ENCODE assay signal across 13 cellular contexts in the genomic region with DNA sequence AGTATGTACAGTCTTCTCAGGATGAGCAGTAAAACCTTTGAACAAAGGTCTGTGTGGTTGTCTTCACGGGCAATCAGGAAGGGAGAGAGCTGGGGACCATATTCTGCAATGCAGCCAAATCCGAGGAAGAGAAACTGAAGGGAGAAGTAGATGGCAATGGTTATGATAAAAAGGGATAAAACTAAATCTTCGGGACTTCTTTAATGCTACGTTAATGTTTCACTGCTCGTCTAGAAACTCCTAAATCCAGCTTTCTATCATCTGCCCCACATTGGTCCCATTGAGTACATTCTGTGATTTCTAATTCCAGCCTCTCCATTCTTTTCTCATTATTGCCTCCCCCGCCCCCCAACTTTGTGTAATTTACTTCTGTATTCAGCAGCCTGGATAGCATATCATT. TPM values are rescaled to one million over a fixed set of nuclear protein-coding genes. Genes with fewer than 3 reads are reported as not detected.
DNase-seq lines count a peak whose midpoint lies in the region; ATAC-seq and TF ChIP-seq lines count a peak whose summit lies in the region.
"Had no signal": no experiment of that assay in that cellular context is flagged by ENCODE, and none has a peak within 500 bp of the region (broad histone marks: within the 10 kb centered on the region; RNA-seq: fewer than 3 reads in every experiment).

No MANE protein-coding gene starts in this region.

- intact Hi-C loops in PC-3 (cut with micrococcal nuclease) (loop anchor here (5.0 kb wide), 1 partner anchor 119 kb away; the partner anchor contains the start of genes ILK and RRP8), stomach (cut with DNase I; ENCODE audit: low total_unique reads) (no loop called here)

- peaks cover 21% of the 10 kb centered on the region for H3K4me1 ChIP-seq in DOHH2 (ENCODE audit: control insufficient read depth, low read length)
- H3K4me1 ChIP-seq in PC-3 (ENCODE audit: insufficient read depth, low read length), result peaks cover 12% of the 10 kb centered on the region
- peaks cover 21% of the 10 kb centered on the region for H3K4me1 ChIP-seq in effector memory CD4-positive, alpha-beta T cell (ENCODE audit: control insufficient read depth, insufficient read depth, low read length, poor library complexity, severe bottlenecking)
- peaks cover 21 to 68% (median 42%) of the 10 kb centered on the region in 4 donors for H3K4me1 ChIP-seq in stomach

- H3K9me2 ChIP-seq in DOHH2 (replicated peaks; ENCODE audit: control insufficient read depth, low read length) (no peaks in the 10 kb centered on the region), PC-3 (replicated peaks; ENCODE audit: low read length) (no peaks in the 10 kb centered on the region)

- H3K79me2 ChIP-seq in DOHH2 (ENCODE audit: control insufficient read depth, low read length) (peaks cover 59% of the 10 kb centered on the region), PC-3 (ENCODE audit: low read length) (peaks cover 57% of the 10 kb centered on the region)

- H3K27ac ChIP-seq in DOHH2 (ENCODE audit: low read depth, low read length) (no peak overlapping the region), PC-3 (ENCODE audit: low read length) (no peak overlapping the region), stomach (peak overlapping the region in 2 of 5 donors; percentile 94 to 96)
- H3K27ac ChIP-seq in effector memory CD4-positive, alpha-beta T cell (ENCODE audit: insufficient read depth, low read length, poor library complexity, severe bottlenecking), result peak overlapping the region; percentile 24
- H3K27ac ChIP-seq: left ventricle myocardium inferior had no signal

- DNase-seq in PC-3 (no peak), osteocyte (ENCODE audit: extremely low spot score, unreplicated experiment) (no peak), stomach (no peak)
- no peak for DNase-seq in effector memory CD4-positive, alpha-beta T cell
- no peak for DNase-seq in stimulated activated CD4-positive, alpha-beta T cell treated with anti-CD3 and anti-CD28 coated beads, Interleukin-12 subunit alpha, Interleukin-12 subunit beta, amount 100 ng/mL, for 4 hours
- no peak for DNase-seq in activated CD8-positive, alpha-beta memory T cell treated with anti-CD3 and anti-CD28 coated beads for 24 hours
- DNase-seq: DMS79 treated with DMSO at 0.1 percent for 48 hours, left ventricle myocardium inferior, NCI-H1105, NCI-H774, uterus had no signal

- H3K9me3 Mint-ChIP-seq in osteocyte (ENCODE audit: unreplicated experiment), result no peaks in the 10 kb centered on the region

- no peak overlapping the region for H3K9ac ChIP-seq in PC-3 (ENCODE audit: low read length)

- H3K36me3 Mint-ChIP-seq in osteocyte (ENCODE audit: unreplicated experiment), result peaks cover 26% of the 10 kb centered on the region

- no peak for TF ChIP-seq POLR2A in stomach (IDR thresholded peaks at IDR 0.05)

- no peak for ATAC-seq in PC-3
- ATAC-seq: sciatic nerve had no signal

- BruUV-seq in PC-3 (replicated peaks; lab: Mats Ljungman, UMichigan), result no TSS peak

- H3K4me3 ChIP-seq in DOHH2 (ENCODE audit: low read length) (0 out of 2 replicates have a peak overlapping the region, but pooled peaks have one; percentile 90), PC-3 (ENCODE audit: low read length) (peak overlapping the region; percentile 95; the same call in 1 of the 2 replicates), stomach (no peak overlapping the region)
- H3K4me3 ChIP-seq in effector memory CD4-positive, alpha-beta T cell (ENCODE audit: insufficient read depth, low read depth, low read length, poor library complexity, severe bottlenecking), result no peak overlapping the region
- H3K4me3 ChIP-seq: uterus had no signal

- H3K9me3 ChIP-seq in DOHH2 (ENCODE audit: control insufficient read depth, insufficient read depth, low read length), result no peaks in the 10 kb centered on the region
- H3K9me3 ChIP-seq in PC-3 (ENCODE audit: low read length), result no peaks in the 10 kb centered on the region
- no peaks in the 10 kb centered on the region for H3K9me3 ChIP-seq in effector memory CD4-positive, alpha-beta T cell (ENCODE audit: control insufficient read depth, low read length)
- no peaks in the 10 kb centered on the region for H3K9me3 ChIP-seq in stomach
- H3K9me3 ChIP-seq: left ventricle myocardium inferior, uterus had no signal

- H3K36me3 ChIP-seq in DOHH2 (ENCODE audit: control insufficient read depth, low read length) (peaks cover 90% of the 10 kb centered on the region), PC-3 (ENCODE audit: low read depth, low read length) (peaks cover 44% of the 10 kb centered on the region), stomach (peaks cover 10 to 71% (median 67%) of the 10 kb centered on the region in 4 donors)
- peaks cover 33% of the 10 kb centered on the region for H3K36me3 ChIP-seq in effector memory CD4-positive, alpha-beta T cell (ENCODE audit: control insufficient read depth, insufficient read depth, low read length)
- H3K36me3 ChIP-seq: uterus had no signal

- H4K20me1 ChIP-seq in DOHH2 (ENCODE audit: control insufficient read depth, insufficient read depth, low read depth, low read length), result peaks cover 17% of the 10 kb centered on the region
- no peaks in the 10 kb centered on the region for H4K20me1 ChIP-seq in PC-3 (ENCODE audit: low read length)

- POLR2A ChIA-PET in PC-3 (lab: Charles Lee; ENCODE audit: unreplicated experiment), result no interaction called here

- peak overlapping the region; percentile 95 for H3K4me3 Mint-ChIP-seq in osteocyte (ENCODE audit: unreplicated experiment)

- H3F3A ChIP-seq in DOHH2 (ENCODE audit: control insufficient read depth, insufficient read depth) (no peaks in the 10 kb centered on the region), PC-3 (ENCODE audit: low read length, unreplicated experiment) (no peaks in the 10 kb centered on the region)

- peak overlapping the region; percentile 98 for H3K4me2 ChIP-seq in DOHH2 (ENCODE audit: low read length)
- peak overlapping the region; percentile 92 for H3K4me2 ChIP-seq in PC-3 (ENCODE audit: low read length)

- H3K4me1 Mint-ChIP-seq in osteocyte (ENCODE audit: unreplicated experiment), result peaks cover 29% of the 10 kb centered on the region

- 87 to 92% (median 89%) methylated on average over 6 of the region's 6 CpGs for WGBS in stomach, 5 donors

- no peaks in the 10 kb centered on the region for H3K27me3 Mint-ChIP-seq in osteocyte (ENCODE audit: unreplicated experiment)

- H3K27ac Mint-ChIP-seq in osteocyte (ENCODE audit: unreplicated experiment), result peak overlapping the region; percentile 98

- H3K27me3 ChIP-seq in DOHH2 (ENCODE audit: control insufficient read depth, low read length), result no peaks in the 10 kb centered on the region
- no peaks in the 10 kb centered on the region for H3K27me3 ChIP-seq in PC-3 (ENCODE audit: low read length)
- no peaks in the 10 kb centered on the region for H3K27me3 ChIP-seq in effector memory CD4-positive, alpha-beta T cell (replicated peaks; ENCODE audit: control insufficient read depth, insufficient read depth, low read length, poor library complexity, severe bottlenecking)
- H3K27me3 ChIP-seq in stomach, result no peaks in the 10 kb centered on the region
- H3K27me3 ChIP-seq: uterus had no signal

- no peak for TF ChIP-seq EP300 in stomach (IDR thresholded peaks at IDR 0.05)

- no peak overlapping the region for H2AFZ ChIP-seq in PC-3 (ENCODE audit: low read length)

- CTCF ChIA-PET in PC-3 (lab: Charles Lee), result no interaction called here

- TF ChIP-seq CTCF in DOHH2 (IDR thresholded peaks at IDR 0.05; ENCODE audit: low read depth, low read length, poor library complexity, severe bottlenecking) (no peak), PC-3 (conservative IDR thresholded peaks at IDR 0.05; ENCODE audit: low read depth, low read length) (no peak), osteocyte (IDR thresholded peaks at IDR 0.05) (no peak), stomach (IDR thresholded peaks at IDR 0.05) (no peak)

RNA-seq across cellular contexts. Expression of gene TIMM10B, which starts 1.7 kb away (rescaled TPM):
- total RNA-seq in PC-3 (2014; rRNA removed) (25.5 and 26.4 TPM in 2 replicates), osteocyte (25.1 and 27.0 TPM in 2 replicates), stomach (100 to 1,000 TPM in 1 of 5 donors, 10 to 100 TPM in 3, 1 to 10 TPM in 1; 9.3 to 103 (median 25.9) TPM)
- 10 to 100 TPM; 14.9 to 25.8 (median 25.3) TPM for polyA plus RNA-seq in stomach

RNA-seq across cellular contexts. Expression of gene ARFIP2, which starts 1.9 kb away (rescaled TPM):
- total RNA-seq in PC-3 (2014; rRNA removed), result 57.2 and 65.2 TPM in 2 replicates
- total RNA-seq in osteocyte, result 58.0 and 64.6 TPM in 2 replicates
- 10 to 100 TPM; 44.0 to 91.1 (median 76.4) TPM for total RNA-seq in stomach
- 10 to 100 TPM; 44.8 to 69.7 (median 52.0) TPM for polyA plus RNA-seq in stomach

RNA-seq across cellular contexts. Expression of gene TRIM3, which starts 9.3 kb away (rescaled TPM):
- 20.3 and 24.7 TPM in 2 replicates for total RNA-seq in PC-3 (2014; rRNA removed)
- 30.7 and 32.5 TPM in 2 replicates for total RNA-seq in osteocyte
- total RNA-seq in stomach, result 100 to 1,000 TPM in 1 of 5 donors, 10 to 100 TPM in 4; 10.9 to 474 (median 34.2) TPM
- 10 to 100 TPM; 12.8 to 50.1 (median 16.7) TPM for polyA plus RNA-seq in stomach

RNA-seq across cellular contexts. Expression of gene DNHD1, which starts 14.1 kb away (rescaled TPM):
- total RNA-seq in PC-3 (2014; rRNA removed) (9.3 and 14.5 TPM in 2 replicates), osteocyte (6.6 and 8.7 TPM in 2 replicates), stomach (10 to 100 TPM; 10.6 to 45.1 (median 24.0) TPM)
- 1 to 10 TPM; 1.8 to 4.8 (median 2.6) TPM for polyA plus RNA-seq in stomach

RNA-seq across cellular contexts. Expression of gene HPX, which starts 42.2 kb away (rescaled TPM):
- total RNA-seq in PC-3 (2014; rRNA removed) (1.6 TPM in 1 of 2 replicates, not detected in the other), osteocyte (1.4 and 1.9 TPM in 2 replicates), stomach (10 to 100 TPM in 1 of 5 donors, not detected in 4; 27.2 TPM)
- polyA plus RNA-seq in stomach, result 1 to 10 TPM in 2 of 3 donors, under 1 TPM in 1; 0.31 to 2.0 (median 1.5) TPM

Comparison
In these comparisons a context has a peak if more than half of its experiments do, and no peak if none do; other contexts are left out.
1. H3K4me3 ChIP-seq: peak in DOHH2 (single experiment) and PC-3 (single experiment); none in effector memory CD4-positive, alpha-beta T cell (single experiment) and stomach (0 of 4).